Comparison of ENCODE assay signal across 18 cellular contexts in the genomic region with DNA sequence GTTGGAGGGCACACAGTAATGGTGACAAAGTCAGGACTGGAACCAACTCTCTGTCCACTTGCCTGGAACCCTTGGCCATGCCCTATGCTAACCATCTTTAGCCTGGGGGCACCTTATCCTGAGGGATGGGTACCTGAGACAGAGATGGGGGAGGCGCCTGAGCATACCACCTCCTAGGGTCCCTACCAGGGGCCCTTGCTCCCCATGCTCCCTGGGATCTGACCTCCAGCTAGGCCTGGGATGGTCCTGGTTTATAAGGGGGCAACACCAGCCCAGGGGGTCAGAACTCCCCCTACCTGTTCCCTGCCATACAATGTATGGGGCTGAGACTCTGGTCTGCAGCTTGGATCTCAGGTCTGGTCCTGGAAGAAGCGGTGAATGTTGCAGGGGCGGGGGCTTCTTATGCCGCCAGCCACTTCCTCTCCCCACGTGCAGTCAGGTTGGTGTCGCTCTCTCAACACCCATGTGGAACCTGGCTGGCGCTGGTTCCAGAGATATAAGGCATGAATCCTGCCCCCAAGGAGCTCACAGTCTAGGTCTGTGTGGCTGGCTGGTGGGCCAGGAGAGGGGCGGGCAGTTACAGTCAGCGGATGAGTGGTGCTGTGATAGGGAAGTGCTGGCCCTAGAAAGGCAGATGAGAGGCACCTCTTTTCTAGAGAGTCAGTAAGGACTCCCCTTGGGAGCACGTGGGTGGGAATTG. TPM values are rescaled to one million over a fixed set of nuclear protein-coding genes. Genes with fewer than 3 reads are reported as not detected.
DNase-seq lines count a peak whose midpoint lies in the region; ATAC-seq and TF ChIP-seq lines count a peak whose summit lies in the region.
"Had no signal": no experiment of that assay in that cellular context is flagged by ENCODE, and none has a peak within 500 bp of the region (broad histone marks: within the 10 kb centered on the region; RNA-seq: fewer than 3 reads in every experiment).

No MANE protein-coding gene starts in this region.

- H3K36me3 ChIP-seq in RWPE2 (ENCODE audit: low read depth) (no peaks in the 10 kb centered on the region), hepatocyte (replicated peaks; ENCODE audit: insufficient read depth, low read depth) (no peaks in the 10 kb centered on the region), aorta (ENCODE audit: control insufficient read depth in 1 of 2, insufficient read depth in 2 of 2, low read length in 1 of 2) (no peaks in the 10 kb centered on the region)

- intact Hi-C loops in cardiac septum (cut with DNase I) (no loop called here), Right ventricle myocardium superior (cut with DNase I) (no loop called here), aorta (cut with DNase I) (no loop called here)

- H2AFZ ChIP-seq in hepatocyte: no peak overlapping the region

- H3K9me3 ChIP-seq in RWPE2 (ENCODE audit: severe bottlenecking): no peaks in the 10 kb centered on the region
- H3K9me3 ChIP-seq in hepatocyte (ENCODE audit: low read depth): no peaks in the 10 kb centered on the region
- peaks cover 2% of the 10 kb centered on the region for H3K9me3 ChIP-seq in aorta (ENCODE audit: control insufficient read depth, low read length)

- H3K36me3 Mint-ChIP-seq in activated CD8-positive, alpha-beta T cell treated with anti-CD3 and anti-CD28 coated beads, Interleukin-2, amount 10 ng/mL, durations not matched to agents 7 days and 5 days (ENCODE audit: low read depth): no peaks in the 10 kb centered on the region
- H3K36me3 Mint-ChIP-seq: CD14-positive monocyte had no signal

- H3K27me3 ChIP-seq in RWPE2 (ENCODE audit: insufficient read depth, poor library complexity, severe bottlenecking): no peaks in the 10 kb centered on the region
- no peaks in the 10 kb centered on the region for H3K27me3 ChIP-seq in hepatocyte
- no peaks in the 10 kb centered on the region for H3K27me3 ChIP-seq in aorta (ENCODE audit: control insufficient read depth in 1 of 2, insufficient read depth in 2 of 2, low read length in 1 of 2)

- H3K27me3 Mint-ChIP-seq in activated CD8-positive, alpha-beta T cell treated with anti-CD3 and anti-CD28 coated beads, Interleukin-2, amount 10 ng/mL, durations not matched to agents 7 days and 5 days (ENCODE audit: low read depth): no peaks in the 10 kb centered on the region

- H4K20me1 ChIP-seq in hepatocyte (ENCODE audit: insufficient read depth, poor library complexity, severe bottlenecking): no peaks in the 10 kb centered on the region

- no peak overlapping the region for H3K4me2 ChIP-seq in hepatocyte
- H3K4me2 ChIP-seq: GM23338 had no signal

- WGBS in hepatocyte (ENCODE audit: low lambda C conversion rate, missing lambda C conversion rate): 94% methylated on average over 10 of the region's 10 CpGs
- WGBS in aorta, 2 donors: 89 to 94% methylated on average over 10 of the region's 10 CpGs

- H3K9me2 ChIP-seq in hepatocyte (replicated peaks; ENCODE audit: insufficient read depth): no peaks in the 10 kb centered on the region

- H3K79me2 ChIP-seq in hepatocyte: no peaks in the 10 kb centered on the region

- ATAC-seq in Right ventricle myocardium superior (ENCODE audit: poor library complexity) (no peak), RWPE2 (ENCODE audit: low read depth) (no peak), aorta (ENCODE audit: low FRiP score) (peak; percentile 25)
- no peak for ATAC-seq in activated CD8-positive, alpha-beta T cell treated with anti-CD3 and anti-CD28 coated beads, Interleukin-2, amount 10 ng/mL, durations not matched to agents 7 days and 5 days
- ATAC-seq: GM23338, K562 had no signal

- peaks cover 3% of the 10 kb centered on the region for H3K4me1 ChIP-seq in RWPE2 (ENCODE audit: insufficient read depth, poor library complexity, severe bottlenecking)
- H3K4me1 ChIP-seq in hepatocyte (ENCODE audit: insufficient read depth): peaks cover 16% of the 10 kb centered on the region
- H3K4me1 ChIP-seq in aorta (ENCODE audit: control insufficient read depth in 1 of 2, insufficient read depth in 2 of 2, low read length in 2 of 2): no peaks in the 10 kb centered on the region

- no peak for TF ChIP-seq CTCF in RWPE2 (IDR thresholded peaks at IDR 0.05; ENCODE audit: poor library complexity, severe bottlenecking)
- TF ChIP-seq CTCF in hepatocyte (IDR thresholded peaks at IDR 0.05; ENCODE audit: poor library complexity): no peak

- CTCF ChIA-PET in activated CD8-positive, alpha-beta T cell treated with anti-CD3 and anti-CD28 coated beads, Interleukin-2, amount 10 ng/mL, durations not matched to agents 7 days and 5 days (lab: Charles Lee): interaction anchor here (0.5 to 0.9 kb wide), 4 partner anchors 34 to 485 kb away, joined by 3 read pairs; no protein-coding TSS in a partner anchor

- no peak overlapping the region for H3K27ac Mint-ChIP-seq in activated CD8-positive, alpha-beta T cell treated with anti-CD3 and anti-CD28 coated beads, Interleukin-2, amount 10 ng/mL, durations not matched to agents 7 days and 5 days
- H3K27ac Mint-ChIP-seq: GM23338 had no signal

- no peak overlapping the region for H3K4me3 ChIP-seq in RWPE2 (ENCODE audit: severe bottlenecking)
- H3K4me3 ChIP-seq in hepatocyte: no peak overlapping the region
- H3K4me3 ChIP-seq in aorta (ENCODE audit: low read length in 2 of 2): no peak overlapping the region
- H3K4me3 ChIP-seq: GM23338, K562 had no signal

- POLR2A ChIA-PET in activated CD8-positive, alpha-beta T cell treated with anti-CD3 and anti-CD28 coated beads, Interleukin-2, amount 10 ng/mL, durations not matched to agents 7 days and 5 days (lab: Charles Lee): no interaction called here

- no peak overlapping the region for H3K4me3 Mint-ChIP-seq in activated CD8-positive, alpha-beta T cell treated with anti-CD3 and anti-CD28 coated beads, Interleukin-2, amount 10 ng/mL, durations not matched to agents 7 days and 5 days
- H3K4me3 Mint-ChIP-seq: GM23338 had no signal

- DNase-seq in cardiac septum (ENCODE audit: low spot score) (peak; percentile 67), Right ventricle myocardium superior (no peak), RWPE2 (ENCODE audit: low spot score) (peak; percentile 22), hepatocyte (ENCODE audit: low spot score) (no peak), aorta (no peak), Kasumi-1 (lab: John Stamatoyannopoulos, UW) (no peak), CD1c-positive myeloid dendritic cell (ENCODE audit: extremely low spot score) (no peak)
- DNase-seq in activated CD8-positive, alpha-beta T cell treated with anti-CD3 and anti-CD28 coated beads, Interleukin-2, amount 10 ng/mL, durations not matched to agents 7 days and 5 days: no peak
- DNase-seq: DMS79, NCI-H1092 treated with DMSO at 0.1 percent for 48 hours, NCI-H1694 treated with DMSO at 0.1 percent for 48 hours, NCI-H345, SHP77 treated with DMSO at 0.1 percent for 48 hours had no signal

- H3K27ac ChIP-seq in RWPE2 (ENCODE audit: poor library complexity, severe bottlenecking) (peak overlapping the region; percentile 4), hepatocyte (peak overlapping the region; percentile 86), aorta (ENCODE audit: low read depth in 1 of 2, low read length in 2 of 2) (no peak overlapping the region)
- H3K27ac ChIP-seq: HL-60 had no signal

- H3K4me1 Mint-ChIP-seq in activated CD8-positive, alpha-beta T cell treated with anti-CD3 and anti-CD28 coated beads, Interleukin-2, amount 10 ng/mL, durations not matched to agents 7 days and 5 days (ENCODE audit: low read depth): peaks cover 14% of the 10 kb centered on the region

- no peaks in the 10 kb centered on the region for H3K9me3 Mint-ChIP-seq in activated CD8-positive, alpha-beta T cell treated with anti-CD3 and anti-CD28 coated beads, Interleukin-2, amount 10 ng/mL, durations not matched to agents 7 days and 5 days (ENCODE audit: insufficient read depth)
- H3K9me3 Mint-ChIP-seq: GM23338 had no signal

RNA-seq across cellular contexts. Expression of a gene that starts 3.8 kb away (rescaled TPM):
- total RNA-seq in cardiac septum (0.48 TPM), Right ventricle myocardium superior (42.8 TPM), hepatocyte (0.47 and 0.92 TPM in 2 replicates), aorta (under 1 TPM; 0.65 to 0.78 TPM)
- polyA plus RNA-seq in hepatocyte (1.3 and 2.1 TPM in 2 replicates), aorta (1 to 10 TPM in 1 of 2 donors, under 1 TPM in 1; 0.50 to 2.2 TPM)
- 10 to 100 TPM; 10.0 to 10.5 TPM for total RNA-seq in activated CD8-positive, alpha-beta T cell treated with anti-CD3 and anti-CD28 coated beads, Interleukin-2, amount 10 ng/mL, durations not matched to agents 7 days and 5 days
- total RNA-seq: K562, M059J had no signal
- polyA plus RNA-seq: K562 had no signal

Comparison
In these comparisons a context has a peak if more than half of its experiments do, and no peak if none do; other contexts are left out.
1. DNase-seq: peak in cardiac septum (single experiment) and RWPE2 (single experiment); none in Right ventricle myocardium superior (single experiment), hepatocyte (single experiment), aorta (0 of 2), activated CD8-positive, alpha-beta T cell treated with anti-CD3 and anti-CD28 coated beads, Interleukin-2, amount 10 ng/mL, durations not matched to agents 7 days and 5 days (single experiment), Kasumi-1 (0 of 2) and CD1c-positive myeloid dendritic cell (single experiment).
2. H3K27ac ChIP-seq: peak in RWPE2 (single experiment) and hepatocyte (single experiment); none in aorta (0 of 2).